In genomic region chr6:116881236-116881635, GRCh38 we compare ENCODE assay signal across 15 cellular contexts. TPM values are rescaled to one million over a fixed set of nuclear protein-coding genes. Genes with fewer than 3 reads are reported as not detected.
DNase-seq lines count a peak whose midpoint lies in the region; ATAC-seq, FAIRE-seq and TF ChIP-seq lines count a peak whose summit lies in the region.
"Had no signal": no experiment of that assay in that cellular context is flagged by ENCODE, and none has a peak within 500 bp of the region (broad histone marks: within the 10 kb centered on the region; RNA-seq: fewer than 3 reads in every experiment).

No MANE protein-coding gene starts in this region.

- H3K36me3 ChIP-seq in BJ (ENCODE audit: control insufficient read depth, insufficient read depth, low read length) (no peaks in the 10 kb centered on the region), bronchial epithelial cell (ENCODE audit: control insufficient read depth, insufficient read depth, low read length) (no peaks in the 10 kb centered on the region), right lobe of liver (no peaks in the 10 kb centered on the region), MG63 (no peaks in the 10 kb centered on the region)
- H3K36me3 ChIP-seq in CD8-positive, alpha-beta memory T cell (ENCODE audit: insufficient read depth, low read length): no peaks in the 10 kb centered on the region
- H3K36me3 ChIP-seq: BLaER1 treated with 17β-estradiol and CSF1 and Interleukin-3, amounts not matched to agents 10 nM and 100 nM had no signal

- intact Hi-C loops in right lobe of liver (cut with DNase I): loop anchor here in 1 of 2 donors (10.0 kb wide), 1 partner anchor 84 kb away; no protein-coding TSS in a partner anchor

- no peak overlapping the region for H3K4me3 ChIP-seq in BJ (ENCODE audit: low read depth, low read length)
- no peak overlapping the region for H3K4me3 ChIP-seq in bronchial epithelial cell (ENCODE audit: low read depth, low read length)
- H3K4me3 ChIP-seq in right lobe of liver: no peak overlapping the region
- no peak overlapping the region for H3K4me3 ChIP-seq in CD8-positive, alpha-beta memory T cell (ENCODE audit: low read length)
- no peak overlapping the region for H3K4me3 ChIP-seq in MG63
- H3K4me3 ChIP-seq: BLaER1 treated with 17β-estradiol and CSF1 and Interleukin-3, amounts not matched to agents 10 nM and 100 nM; mucosa of descending colon had no signal

- TF ChIP-seq CTCF in BJ (IDR thresholded peaks at IDR 0.05; ENCODE audit: insufficient read depth, low read depth, low read length) (0 out of 2 replicates have a peak, but pooled peaks have one; percentile 6), LNCAP (IDR thresholded peaks at IDR 0.05) (peak; percentile 59; the same call in 1 of the 2 replicates), bronchial epithelial cell (IDR thresholded peaks at IDR 0.05; ENCODE audit: insufficient read depth, low read length, severe bottlenecking) (no peak), right lobe of liver (IDR thresholded peaks at IDR 0.05) (peak; percentile 25 to 50 (median 46))

- peaks cover 3 to 13% (median 4%) of the 10 kb centered on the region in 3 donors for H3K4me1 Mint-ChIP-seq in CD8-positive, alpha-beta memory T cell

- DNase-seq in BJ (ENCODE audit: low read depth): no peak
- DNase-seq in bronchial epithelial cell (ENCODE audit: low read depth): peak; percentile 16
- no peak for DNase-seq in right lobe of liver
- no peak for DNase-seq in CD8-positive, alpha-beta memory T cell
- no peak for DNase-seq in stimulated activated naive CD4-positive, alpha-beta T cell (lab: John Stamatoyannopoulos, UW)
- no peak for DNase-seq in MG63
- DNase-seq: activated naive CD8-positive, alpha-beta T cell treated with anti-CD3 and anti-CD28 coated beads for 36 hours; mucosa of descending colon; NCI-H187; NCI-H748 treated with DMSO at 0.1 percent for 48 hours; stimulated activated CD4-positive, alpha-beta T cell treated with anti-CD3 and anti-CD28 coated beads, Interleukin-4, amount 100 ng/mL, for 24 hours had no signal

- no peaks in the 10 kb centered on the region for H3K36me3 Mint-ChIP-seq in CD8-positive, alpha-beta memory T cell
- H3K36me3 Mint-ChIP-seq: stimulated activated memory B cell treated with anti-CD40 and anti-IgM and Interleukin-4, amounts not matched to agents 10 μg/mL and 1 μg/mL and 100 μg/mL, for 72 hours had no signal

- CTCF ChIA-PET in BJ (lab: Yijun Ruan, JAX): no interaction called here
- CTCF ChIA-PET in CD8-positive, alpha-beta memory T cell (lab: Charles Lee): no interaction called here

- H3K9me3 ChIP-seq in right lobe of liver: no peaks in the 10 kb centered on the region
- H3K9me3 ChIP-seq in CD8-positive, alpha-beta memory T cell (ENCODE audit: low read length): no peaks in the 10 kb centered on the region
- H3K9me3 ChIP-seq in MG63: no peaks in the 10 kb centered on the region
- H3K9me3 ChIP-seq: mucosa of descending colon had no signal

- POLR2A ChIA-PET in BJ (lab: Charles Lee): no interaction called here
- POLR2A ChIA-PET in CD8-positive, alpha-beta memory T cell (lab: Charles Lee): no interaction called here

- H3K4me1 ChIP-seq in right lobe of liver: no peaks in the 10 kb centered on the region
- no peaks in the 10 kb centered on the region for H3K4me1 ChIP-seq in CD8-positive, alpha-beta memory T cell (ENCODE audit: insufficient read depth, low read length)
- H3K4me1 ChIP-seq: BLaER1 treated with 17β-estradiol and CSF1 and Interleukin-3, amounts not matched to agents 10 nM and 100 nM had no signal

- H3K4me3 Mint-ChIP-seq in CD8-positive, alpha-beta memory T cell: no peak overlapping the region
- H3K4me3 Mint-ChIP-seq: activated naive CD8-positive, alpha-beta T cell treated with anti-CD3 and anti-CD28 coated beads for 36 hours; stimulated activated memory B cell treated with anti-CD40 and anti-IgM and Interleukin-4, amounts not matched to agents 10 μg/mL and 1 μg/mL and 100 μg/mL, for 72 hours had no signal

- H3K27me3 Mint-ChIP-seq in CD8-positive, alpha-beta memory T cell: peaks cover 8 to 19% of the 10 kb centered on the region in 2 donors

- H3K27ac Mint-ChIP-seq in CD8-positive, alpha-beta memory T cell: no peak overlapping the region
- H3K27ac Mint-ChIP-seq: activated naive CD8-positive, alpha-beta T cell treated with anti-CD3 and anti-CD28 coated beads for 36 hours; stimulated activated memory B cell treated with anti-CD40 and anti-IgM and Interleukin-4, amounts not matched to agents 10 μg/mL and 1 μg/mL and 100 μg/mL, for 72 hours had no signal

- no peak for TF ChIP-seq POLR2A in right lobe of liver (IDR thresholded peaks at IDR 0.05)

- ATAC-seq in right lobe of liver (peak; percentile 42 to 59 (median 56)), GM18873 (IDR thresholded peaks at IDR 0.05; ENCODE audit: low FRiP score, unreplicated experiment) (no peak)
- ATAC-seq: mucosa of descending colon; stimulated activated memory B cell treated with anti-CD40 and anti-IgM and Interleukin-4, amounts not matched to agents 10 μg/mL and 1 μg/mL and 100 μg/mL, for 72 hours had no signal

- H3K27me3 ChIP-seq in BJ (ENCODE audit: control insufficient read depth, insufficient read depth, low read length): peaks cover 11% of the 10 kb centered on the region
- H3K27me3 ChIP-seq in bronchial epithelial cell (ENCODE audit: control insufficient read depth, insufficient read depth, low read length): peaks cover 13% of the 10 kb centered on the region
- H3K27me3 ChIP-seq in right lobe of liver: peaks cover 0 to 18% of the 10 kb centered on the region in 2 donors
- peaks cover 4% of the 10 kb centered on the region for H3K27me3 ChIP-seq in CD8-positive, alpha-beta memory T cell (ENCODE audit: insufficient read depth, low read length, poor library complexity, severe bottlenecking)
- peaks cover 16% of the 10 kb centered on the region for H3K27me3 ChIP-seq in MG63
- H3K27me3 ChIP-seq: BLaER1 treated with 17β-estradiol and CSF1 and Interleukin-3, amounts not matched to agents 10 nM and 100 nM had no signal

- peaks cover 0 to 3% (median 0%) of the 10 kb centered on the region in 5 donors for H3K9me3 Mint-ChIP-seq in CD8-positive, alpha-beta memory T cell
- H3K9me3 Mint-ChIP-seq: activated naive CD8-positive, alpha-beta T cell treated with anti-CD3 and anti-CD28 coated beads for 36 hours; stimulated activated memory B cell treated with anti-CD40 and anti-IgM and Interleukin-4, amounts not matched to agents 10 μg/mL and 1 μg/mL and 100 μg/mL, for 72 hours had no signal

- no peak for FAIRE-seq in bronchial epithelial cell (lab: Jason Lieb, UNC)

- H3K27ac ChIP-seq in right lobe of liver: no peak overlapping the region
- no peak overlapping the region for H3K27ac ChIP-seq in CD8-positive, alpha-beta memory T cell (ENCODE audit: low read depth, low read length)
- H3K27ac ChIP-seq: BLaER1 treated with 17β-estradiol and CSF1 and Interleukin-3, amounts not matched to agents 10 nM and 100 nM had no signal

RNA-seq across cellular contexts. Expression of gene RFX6, which starts 4.2 kb away (rescaled TPM):
- not detected in 2 replicates for polyA plus RNA-seq in BJ (2011; rRNA removed)
- not detected in 2 replicates for polyA minus RNA-seq in BJ (2011; rRNA and poly(A)+ RNA removed)
- total RNA-seq in bronchial epithelial cell (not detected in 2 replicates), right lobe of liver (not detected)
- total RNA-seq in CD8-positive, alpha-beta memory T cell: not detected
- not detected for polyA plus RNA-seq in CD8-positive, alpha-beta memory T cell
- total RNA-seq in MG63 (2014; rRNA removed; shearing (Covaris generic); ENCODE audit: low replicate concordance): not detected in 2 replicates
- total RNA-seq: activated naive CD8-positive, alpha-beta T cell treated with anti-CD3 and anti-CD28 coated beads for 36 hours had no signal

RNA-seq across cellular contexts. Expression of gene GPRC6A, which starts 52.4 kb away (rescaled TPM):
- polyA plus RNA-seq in BJ (2011; rRNA removed): not detected in 2 replicates
- polyA minus RNA-seq in BJ (2011; rRNA and poly(A)+ RNA removed): not detected in 2 replicates
- total RNA-seq in bronchial epithelial cell (not detected in 2 replicates), right lobe of liver (not detected)
- total RNA-seq in CD8-positive, alpha-beta memory T cell: not detected
- polyA plus RNA-seq in CD8-positive, alpha-beta memory T cell: not detected
- not detected in 2 replicates for total RNA-seq in MG63 (2014; rRNA removed; shearing (Covaris generic); ENCODE audit: low replicate concordance)
- total RNA-seq: activated naive CD8-positive, alpha-beta T cell treated with anti-CD3 and anti-CD28 coated beads for 36 hours had no signal
